Comparison of ENCODE assay signal across 8 cellular contexts in the genomic region with DNA sequence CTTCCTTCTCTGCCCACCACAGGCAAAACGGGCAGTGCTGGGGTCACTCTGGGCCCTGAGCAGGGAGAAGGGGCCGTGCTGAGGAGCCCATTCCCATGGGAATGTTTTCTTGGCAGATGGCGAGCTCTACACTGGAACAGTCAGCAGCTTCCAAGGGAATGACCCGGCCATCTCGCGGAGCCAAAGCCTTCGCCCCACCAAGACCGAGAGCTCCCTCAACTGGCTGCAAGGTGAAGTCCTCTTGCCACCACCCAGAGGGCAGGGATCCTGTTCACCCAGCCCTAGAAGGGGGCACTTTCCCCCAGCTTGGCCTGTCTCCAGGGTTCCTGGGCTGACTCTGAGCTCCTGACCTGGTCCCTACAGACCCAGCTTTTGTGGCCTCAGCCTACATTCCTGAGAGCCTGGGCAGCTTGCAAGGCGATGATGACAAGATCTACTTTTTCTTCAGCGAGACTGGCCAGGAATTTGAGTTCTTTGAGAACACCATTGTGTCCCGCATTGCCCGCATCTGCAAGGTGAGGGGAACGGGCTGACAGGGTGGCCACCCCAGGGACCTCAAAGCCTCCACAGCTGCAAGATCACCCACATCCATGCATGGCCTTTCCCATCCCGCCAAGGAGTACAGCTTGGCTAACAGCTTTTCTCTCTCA. TPM values are rescaled to one million over a fixed set of nuclear protein-coding genes. Genes with fewer than 3 reads are reported as not detected.
DNase-seq lines count a peak whose midpoint lies in the region; ATAC-seq and TF ChIP-seq lines count a peak whose summit lies in the region.

No MANE protein-coding gene starts in this region.

- TF ChIP-seq CTCF in GM12874 (IDR thresholded peaks at IDR 0.05; ENCODE audit: insufficient read depth, low read depth, low read length), result peak; percentile 86

- DNase-seq in AML-193 (lab: John Stamatoyannopoulos, UW) (peak; percentile 17 to 33), NCI-H446 (lab: John Stamatoyannopoulos, UW) (peak; percentile 40 to 80), Right ventricle myocardium inferior (ENCODE audit: missing footprints) (no peak), posterior vena cava (ENCODE audit: low spot score) (peak; percentile 94), activated T-cell treated with anti-CD3 and anti-CD28 coated beads for 4 hours (no peak)
- DNase-seq in activated naive CD8-positive, alpha-beta T cell treated with anti-CD3 and anti-CD28 coated beads for 36 hours, result peak; percentile 34

- ATAC-seq in Right ventricle myocardium inferior (peak; percentile 78), GM19351 (IDR thresholded peaks at IDR 0.05; ENCODE audit: unreplicated experiment) (no peak)

- no peak overlapping the region for H3K4me3 Mint-ChIP-seq in activated naive CD8-positive, alpha-beta T cell treated with anti-CD3 and anti-CD28 coated beads for 36 hours

- H3K4me1 Mint-ChIP-seq in activated naive CD8-positive, alpha-beta T cell treated with anti-CD3 and anti-CD28 coated beads for 36 hours, result peaks cover 3% of the 10 kb centered on the region

- no peaks in the 10 kb centered on the region for H3K36me3 Mint-ChIP-seq in activated naive CD8-positive, alpha-beta T cell treated with anti-CD3 and anti-CD28 coated beads for 36 hours

- intact Hi-C loops in Right ventricle myocardium inferior (cut with DNase I), result no loop called here
- intact Hi-C loops in posterior vena cava (cut with DNase I), result loop anchor here in 1 of 2 donors (10.0 kb wide), 1 partner anchor 217 kb away; a partner anchor contains a TSS

- H3K27me3 Mint-ChIP-seq in activated naive CD8-positive, alpha-beta T cell treated with anti-CD3 and anti-CD28 coated beads for 36 hours, result no peaks in the 10 kb centered on the region

- H3K27ac Mint-ChIP-seq in activated naive CD8-positive, alpha-beta T cell treated with anti-CD3 and anti-CD28 coated beads for 36 hours, result no peak overlapping the region

- H3K9me3 Mint-ChIP-seq in activated naive CD8-positive, alpha-beta T cell treated with anti-CD3 and anti-CD28 coated beads for 36 hours, result no peaks in the 10 kb centered on the region

RNA-seq across cellular contexts. Expression of a gene that starts 12.4 kb away (rescaled TPM):
- total RNA-seq in activated naive CD8-positive, alpha-beta T cell treated with anti-CD3 and anti-CD28 coated beads for 36 hours, result 100 to 1,000 TPM; 181 to 190 TPM
- 73.2 TPM for total RNA-seq in Right ventricle myocardium inferior
- 10 to 100 TPM; 37.5 to 41.6 TPM for total RNA-seq in posterior vena cava

RNA-seq across cellular contexts. Expression of a gene that starts 12.6 kb away (rescaled TPM):
- total RNA-seq in activated naive CD8-positive, alpha-beta T cell treated with anti-CD3 and anti-CD28 coated beads for 36 hours, result 10 to 100 TPM in 1 of 2 experiments, 1 to 10 TPM in 1; 8.3 to 11.8 TPM
- 9.8 TPM for total RNA-seq in Right ventricle myocardium inferior
- total RNA-seq in posterior vena cava, result 1 to 10 TPM; 4.1 to 5.9 TPM

RNA-seq across cellular contexts. Expression of a gene that starts 20.2 kb away (rescaled TPM):
- 1 to 10 TPM; 3.0 to 4.1 TPM for total RNA-seq in activated naive CD8-positive, alpha-beta T cell treated with anti-CD3 and anti-CD28 coated beads for 36 hours
- total RNA-seq in Right ventricle myocardium inferior, result 27.7 TPM
- 10 to 100 TPM; 21.1 to 22.7 TPM for total RNA-seq in posterior vena cava

RNA-seq across cellular contexts. Expression of a gene that starts 28.0 kb away (rescaled TPM):
- under 1 TPM; 0.41 to 0.54 TPM for total RNA-seq in activated naive CD8-positive, alpha-beta T cell treated with anti-CD3 and anti-CD28 coated beads for 36 hours
- total RNA-seq in Right ventricle myocardium inferior (not detected), posterior vena cava (not detected)

RNA-seq across cellular contexts. Expression of a gene that starts 44.1 kb away (rescaled TPM):
- 10 to 100 TPM; 24.3 TPM for total RNA-seq in activated naive CD8-positive, alpha-beta T cell treated with anti-CD3 and anti-CD28 coated beads for 36 hours
- total RNA-seq in Right ventricle myocardium inferior, result 122 TPM
- 10 to 100 TPM; 81.6 to 89.7 TPM for total RNA-seq in posterior vena cava

Comparison
In these comparisons a context has a peak if more than half of its experiments do, and no peak if none do; other contexts are left out.
1. DNase-seq: peak in AML-193 (2 of 2), NCI-H446 (2 of 2), activated naive CD8-positive, alpha-beta T cell treated with anti-CD3 and anti-CD28 coated beads for 36 hours (single experiment) and posterior vena cava (single experiment); none in Right ventricle myocardium inferior (single experiment) and activated T-cell treated with anti-CD3 and anti-CD28 coated beads for 4 hours (single experiment).